ENCODE assay signal across 9 cellular contexts in genomic region chr19:1169921-1170885, GRCh38. TPM values are rescaled to one million over a fixed set of nuclear protein-coding genes. Genes with fewer than 3 reads are reported as not detected.
A peak's percentile ranks its signal among the peaks of the same experiment; 100 is the strongest.
DNase-seq lines count a peak whose midpoint lies in the region; ATAC-seq lines count a peak whose summit lies in the region.
"Had no signal": no experiment of that assay in that cellular context is flagged by ENCODE, and none has a peak within 500 bp of the region (broad histone marks: within the 10 kb centered on the region; RNA-seq: fewer than 3 reads in every experiment).

No MANE protein-coding gene starts in this region.

- H3K4me3 ChIP-seq in thymus (ENCODE audit: low read length) = no peak overlapping the region

- no peaks in the 10 kb centered on the region for H3K9me3 ChIP-seq in thymus (ENCODE audit: control insufficient read depth)

- intact Hi-C loops in activated CD4-positive, alpha-beta T cell treated with anti-CD3 and anti-CD28 coated beads for 36 hours (cut with DNase I, micrococcal nuclease) = loop anchor here (5.0 kb wide), 2 partner anchors 38 to 508 kb away; partner anchors contain the start of gene RNF126 (in 1 of the 2)
- intact Hi-C loops in activated CD4-positive, alpha-beta T cell treated with anti-CD3 and anti-CD28 coated beads, Interleukin-2, amount 10 ng/mL, durations not matched to agents 24 days and 14 days (cut with micrococcal nuclease) = loop anchor here (5.0 kb wide), 1 partner anchor 38 kb away; no protein-coding TSS in a partner anchor

- CTCF ChIA-PET in activated CD4-positive, alpha-beta T cell treated with anti-CD3 and anti-CD28 coated beads for 36 hours (lab: Charles Lee) = no interaction called here

- POLR2A ChIA-PET in activated CD4-positive, alpha-beta T cell treated with anti-CD3 and anti-CD28 coated beads for 36 hours (lab: Charles Lee) = no interaction called here

- no peak overlapping the region for H3K4me3 Mint-ChIP-seq in activated CD4-positive, alpha-beta T cell treated with anti-CD3 and anti-CD28 coated beads for 36 hours
- H3K4me3 Mint-ChIP-seq in activated CD4-positive, alpha-beta T cell treated with anti-CD3 and anti-CD28 coated beads, Interleukin-2, amount 10 ng/mL, durations not matched to agents 24 days and 14 days = no peak overlapping the region
- peak overlapping the region; percentile 18 for H3K4me3 Mint-ChIP-seq in activated naive CD8-positive, alpha-beta T cell treated with anti-CD3 and anti-CD28 coated beads, Interleukin-2, amount 50 U/mL, for 24 hours

- H3K4me1 ChIP-seq in thymus (ENCODE audit: control insufficient read depth, insufficient read depth, low read length) = peaks cover 29% of the 10 kb centered on the region

- H3K27ac ChIP-seq in thymus (ENCODE audit: low read depth) = peak overlapping the region; percentile 33

- peaks cover 25% of the 10 kb centered on the region for H3K36me3 ChIP-seq in thymus (ENCODE audit: control insufficient read depth, insufficient read depth)

- DNase-seq in activated CD4-positive, alpha-beta T cell treated with anti-CD3 and anti-CD28 coated beads for 36 hours = no peak
- DNase-seq in activated CD4-positive, alpha-beta T cell treated with anti-CD3 and anti-CD28 coated beads, Interleukin-2, amount 10 ng/mL, durations not matched to agents 24 days and 14 days = no peak
- DNase-seq in activated naive CD8-positive, alpha-beta T cell treated with anti-CD3 and anti-CD28 coated beads, Interleukin-2, amount 50 U/mL, for 24 hours = no peak
- DNase-seq in kidney tubule cell (ENCODE audit: low spot score) (peak; percentile 45), germinal center (ENCODE audit: low spot score) (no peak)
- DNase-seq in activated CD8-positive, alpha-beta memory T cell treated with anti-CD3 and anti-CD28 coated beads, Interleukin-2, amount 50 U/mL, for 48 hours = no peak
- DNase-seq: activated B cell treated with CpG ODN at 0.5 μM for 24 hours had no signal

- H3K27me3 ChIP-seq in thymus (ENCODE audit: control insufficient read depth, insufficient read depth) = no peaks in the 10 kb centered on the region

- no peak for ATAC-seq in activated CD4-positive, alpha-beta T cell treated with anti-CD3 and anti-CD28 coated beads for 36 hours
- ATAC-seq in activated naive CD8-positive, alpha-beta T cell treated with anti-CD3 and anti-CD28 coated beads, Interleukin-2, amount 50 U/mL, for 24 hours = no peak
- ATAC-seq in GM19395 (IDR thresholded peaks at IDR 0.05; ENCODE audit: unreplicated experiment) = no peak

- peaks cover 33% of the 10 kb centered on the region for H3K4me1 Mint-ChIP-seq in activated CD4-positive, alpha-beta T cell treated with anti-CD3 and anti-CD28 coated beads for 36 hours
- peaks cover 21% of the 10 kb centered on the region for H3K4me1 Mint-ChIP-seq in activated CD4-positive, alpha-beta T cell treated with anti-CD3 and anti-CD28 coated beads, Interleukin-2, amount 10 ng/mL, durations not matched to agents 24 days and 14 days
- peaks cover 32% of the 10 kb centered on the region for H3K4me1 Mint-ChIP-seq in activated naive CD8-positive, alpha-beta T cell treated with anti-CD3 and anti-CD28 coated beads, Interleukin-2, amount 50 U/mL, for 24 hours

- peak overlapping the region; percentile 14 for H3K27ac Mint-ChIP-seq in activated CD4-positive, alpha-beta T cell treated with anti-CD3 and anti-CD28 coated beads for 36 hours
- H3K27ac Mint-ChIP-seq in activated CD4-positive, alpha-beta T cell treated with anti-CD3 and anti-CD28 coated beads, Interleukin-2, amount 10 ng/mL, durations not matched to agents 24 days and 14 days = no peak overlapping the region
- peak overlapping the region; percentile 38 for H3K27ac Mint-ChIP-seq in activated naive CD8-positive, alpha-beta T cell treated with anti-CD3 and anti-CD28 coated beads, Interleukin-2, amount 50 U/mL, for 24 hours
- H3K27ac Mint-ChIP-seq: activated B cell treated with CpG ODN at 0.5 μM for 24 hours had no signal

- WGBS in thymus = 93% methylated on average over 52 of the region's 52 CpGs

- peaks cover 11% of the 10 kb centered on the region for H3K36me3 Mint-ChIP-seq in activated CD4-positive, alpha-beta T cell treated with anti-CD3 and anti-CD28 coated beads for 36 hours (ENCODE audit: low read depth)
- peaks cover 17% of the 10 kb centered on the region for H3K36me3 Mint-ChIP-seq in activated CD4-positive, alpha-beta T cell treated with anti-CD3 and anti-CD28 coated beads, Interleukin-2, amount 10 ng/mL, durations not matched to agents 24 days and 14 days (ENCODE audit: low read depth)
- H3K36me3 Mint-ChIP-seq in activated naive CD8-positive, alpha-beta T cell treated with anti-CD3 and anti-CD28 coated beads, Interleukin-2, amount 50 U/mL, for 24 hours (ENCODE audit: low read depth) = peaks cover 6% of the 10 kb centered on the region

- H3K27me3 Mint-ChIP-seq in activated CD4-positive, alpha-beta T cell treated with anti-CD3 and anti-CD28 coated beads for 36 hours = no peaks in the 10 kb centered on the region
- H3K27me3 Mint-ChIP-seq in activated CD4-positive, alpha-beta T cell treated with anti-CD3 and anti-CD28 coated beads, Interleukin-2, amount 10 ng/mL, durations not matched to agents 24 days and 14 days = no peaks in the 10 kb centered on the region
- no peaks in the 10 kb centered on the region for H3K27me3 Mint-ChIP-seq in activated naive CD8-positive, alpha-beta T cell treated with anti-CD3 and anti-CD28 coated beads, Interleukin-2, amount 50 U/mL, for 24 hours
- H3K27me3 Mint-ChIP-seq: activated B cell treated with CpG ODN at 0.5 μM for 24 hours had no signal

- H3K9me3 Mint-ChIP-seq in activated CD4-positive, alpha-beta T cell treated with anti-CD3 and anti-CD28 coated beads for 36 hours (ENCODE audit: low read depth) = no peaks in the 10 kb centered on the region
- no peaks in the 10 kb centered on the region for H3K9me3 Mint-ChIP-seq in activated CD4-positive, alpha-beta T cell treated with anti-CD3 and anti-CD28 coated beads, Interleukin-2, amount 10 ng/mL, durations not matched to agents 24 days and 14 days
- no peaks in the 10 kb centered on the region for H3K9me3 Mint-ChIP-seq in activated naive CD8-positive, alpha-beta T cell treated with anti-CD3 and anti-CD28 coated beads, Interleukin-2, amount 50 U/mL, for 24 hours
- H3K9me3 Mint-ChIP-seq: activated B cell treated with CpG ODN at 0.5 μM for 24 hours had no signal

RNA-seq across cellular contexts. Expression of gene SBNO2, which starts 3.9 kb away (rescaled TPM):
- total RNA-seq in activated CD4-positive, alpha-beta T cell treated with anti-CD3 and anti-CD28 coated beads for 36 hours = 100 to 1,000 TPM; 108 to 113 TPM
- 97.1 and 98.9 TPM in 2 replicates for total RNA-seq in activated CD4-positive, alpha-beta T cell treated with anti-CD3 and anti-CD28 coated beads, Interleukin-2, amount 10 ng/mL, durations not matched to agents 24 days and 14 days
- polyA plus RNA-seq in thymus = 62.4 TPM

RNA-seq across cellular contexts. Expression of gene STK11, which starts 35.4 kb away (rescaled TPM):
- total RNA-seq in activated CD4-positive, alpha-beta T cell treated with anti-CD3 and anti-CD28 coated beads for 36 hours = 10 to 100 TPM; 49.2 to 61.5 TPM
- 70.3 and 70.9 TPM in 2 replicates for total RNA-seq in activated CD4-positive, alpha-beta T cell treated with anti-CD3 and anti-CD28 coated beads, Interleukin-2, amount 10 ng/mL, durations not matched to agents 24 days and 14 days
- polyA plus RNA-seq in thymus = 60.2 TPM
